21 cellular contexts compared by ENCODE assay signal in genomic region chr14:52583544-52583943, GRCh38.
"Had no signal": no experiment of that assay in that cellular context is flagged by ENCODE, and none has a peak within 500 bp of the region (broad histone marks: within the 10 kb centered on the region; RNA-seq: fewer than 3 reads in every experiment).

No MANE protein-coding gene starts in this region.

- H3K9me3 ChIP-seq: tibial artery, uterus had no signal

- H3K9me3 Mint-ChIP-seq: activated B cell treated with CpG ODN at 0.5 μM for 24 hours; activated CD4-positive, alpha-beta T cell treated with anti-CD3 and anti-CD28 coated beads, Interleukin-2, amount 10 ng/mL, durations not matched to agents 7 days and 5 days; activated naive CD8-positive, alpha-beta T cell treated with anti-CD3 and anti-CD28 coated beads for 36 hours; activated T-helper 1 cell treated with anti-CD3 and anti-CD28 coated beads, Interleukin-12 subunit alpha, Interleukin-12 subunit beta, Interleukin-2, Interleukin-4 antibody, amounts not matched to agents 30 ng/mL and 10 ng/mL and 1 ng/mL, durations not matched to agents 14 hours and 24 hours and 36 hours; natural killer cell; stimulated activated naive B cell treated with anti-CD40 and anti-IgM and Interleukin-4, amounts not matched to agents 10 μg/mL and 1 μg/mL and 100 μg/mL, for 72 hours; T-helper 2 cell treated with Interferon-gamma antibody and Interleukin-4, amounts not matched to agents 5 μg/mL and 100 μg/mL, for 36 hours had no signal

- H2AFZ ChIP-seq: hepatocyte had no signal

- H3K4me1 Mint-ChIP-seq: activated B cell treated with CpG ODN at 0.5 μM for 24 hours; activated CD4-positive, alpha-beta T cell treated with anti-CD3 and anti-CD28 coated beads, Interleukin-2, amount 10 ng/mL, durations not matched to agents 7 days and 5 days; activated naive CD8-positive, alpha-beta T cell treated with anti-CD3 and anti-CD28 coated beads for 36 hours; natural killer cell; stimulated activated naive B cell treated with anti-CD40 and anti-IgM and Interleukin-4, amounts not matched to agents 10 μg/mL and 1 μg/mL and 100 μg/mL, for 72 hours had no signal

- H3K27ac ChIP-seq: brain microvascular endothelial cell, hepatocyte, skin epidermis, tibial artery, uterus had no signal

- H3K4me2 ChIP-seq: hepatocyte had no signal

- H3K4me1 ChIP-seq: tibial artery, uterus had no signal

- H3K36me3 ChIP-seq: brain microvascular endothelial cell, tibial artery, uterus had no signal

- H3K79me2 ChIP-seq: hepatocyte had no signal

- ATAC-seq: left ventricle myocardium superior; natural killer cell; stimulated activated naive B cell treated with anti-CD40 and anti-IgM and Interleukin-4, amounts not matched to agents 10 μg/mL and 1 μg/mL and 100 μg/mL, for 72 hours had no signal

- H3K36me3 Mint-ChIP-seq: activated naive CD8-positive, alpha-beta T cell treated with anti-CD3 and anti-CD28 coated beads for 36 hours; natural killer cell; stimulated activated naive B cell treated with anti-CD40 and anti-IgM and Interleukin-4, amounts not matched to agents 10 μg/mL and 1 μg/mL and 100 μg/mL, for 72 hours had no signal

- H3K4me3 Mint-ChIP-seq: activated B cell treated with CpG ODN at 0.5 μM for 24 hours; activated CD4-positive, alpha-beta T cell treated with anti-CD3 and anti-CD28 coated beads, Interleukin-2, amount 10 ng/mL, durations not matched to agents 7 days and 5 days; activated naive CD8-positive, alpha-beta T cell treated with anti-CD3 and anti-CD28 coated beads for 36 hours; activated T-helper 1 cell treated with anti-CD3 and anti-CD28 coated beads, Interleukin-12 subunit alpha, Interleukin-12 subunit beta, Interleukin-2, Interleukin-4 antibody, amounts not matched to agents 30 ng/mL and 10 ng/mL and 1 ng/mL, durations not matched to agents 14 hours and 24 hours and 36 hours; natural killer cell; stimulated activated naive B cell treated with anti-CD40 and anti-IgM and Interleukin-4, amounts not matched to agents 10 μg/mL and 1 μg/mL and 100 μg/mL, for 72 hours; T-helper 2 cell treated with Interferon-gamma antibody and Interleukin-4, amounts not matched to agents 5 μg/mL and 100 μg/mL, for 36 hours had no signal

- H3K4me3 ChIP-seq: hepatocyte, skin epidermis, tibial artery, uterus had no signal

- DNase-seq: activated B cell treated with CpG ODN at 0.5 μM for 24 hours; activated CD4-positive, alpha-beta T cell treated with anti-CD3 and anti-CD28 coated beads, Interleukin-2, amount 10 ng/mL, durations not matched to agents 7 days and 5 days; activated CD8-positive, alpha-beta memory T cell treated with anti-CD3 and anti-CD28 coated beads, Interleukin-2, amount 50 U/mL, for 48 hours; activated naive CD8-positive, alpha-beta T cell treated with anti-CD3 and anti-CD28 coated beads for 36 hours; amygdala; brain microvascular endothelial cell; cerebellar nuclear complex; effector memory CD4-positive, alpha-beta T cell; left ventricle myocardium superior; mesendoderm; natural killer cell; posterior cingulate gyrus; stimulated activated CD4-positive, alpha-beta T cell treated with anti-CD3 and anti-CD28 coated beads, Interleukin-15, amount 100 ng/mL, for 24 hours; stimulated activated CD4-positive, alpha-beta T cell treated with anti-CD3 and anti-CD28 coated beads, Interleukin-4, amount 100 ng/mL, for 1 hour; stimulated activated naive B cell treated with anti-CD40 and anti-IgM and Interleukin-4, amounts not matched to agents 10 μg/mL and 1 μg/mL and 100 μg/mL, for 72 hours; tibial artery; uterus had no signal

- H3K27me3 Mint-ChIP-seq: activated B cell treated with CpG ODN at 0.5 μM for 24 hours; activated naive CD8-positive, alpha-beta T cell treated with anti-CD3 and anti-CD28 coated beads for 36 hours; stimulated activated naive B cell treated with anti-CD40 and anti-IgM and Interleukin-4, amounts not matched to agents 10 μg/mL and 1 μg/mL and 100 μg/mL, for 72 hours had no signal

- H3K27ac Mint-ChIP-seq: activated B cell treated with CpG ODN at 0.5 μM for 24 hours; activated CD4-positive, alpha-beta T cell treated with anti-CD3 and anti-CD28 coated beads, Interleukin-2, amount 10 ng/mL, durations not matched to agents 7 days and 5 days; activated naive CD8-positive, alpha-beta T cell treated with anti-CD3 and anti-CD28 coated beads for 36 hours; activated T-helper 1 cell treated with anti-CD3 and anti-CD28 coated beads, Interleukin-12 subunit alpha, Interleukin-12 subunit beta, Interleukin-2, Interleukin-4 antibody, amounts not matched to agents 30 ng/mL and 10 ng/mL and 1 ng/mL, durations not matched to agents 14 hours and 24 hours and 36 hours; natural killer cell; stimulated activated naive B cell treated with anti-CD40 and anti-IgM and Interleukin-4, amounts not matched to agents 10 μg/mL and 1 μg/mL and 100 μg/mL, for 72 hours; T-helper 2 cell treated with Interferon-gamma antibody and Interleukin-4, amounts not matched to agents 5 μg/mL and 100 μg/mL, for 36 hours had no signal

- H3K27me3 ChIP-seq: brain microvascular endothelial cell, hepatocyte, tibial artery, uterus had no signal
